Comparison of ENCODE assay signal across 18 cellular contexts in the genomic region with DNA sequence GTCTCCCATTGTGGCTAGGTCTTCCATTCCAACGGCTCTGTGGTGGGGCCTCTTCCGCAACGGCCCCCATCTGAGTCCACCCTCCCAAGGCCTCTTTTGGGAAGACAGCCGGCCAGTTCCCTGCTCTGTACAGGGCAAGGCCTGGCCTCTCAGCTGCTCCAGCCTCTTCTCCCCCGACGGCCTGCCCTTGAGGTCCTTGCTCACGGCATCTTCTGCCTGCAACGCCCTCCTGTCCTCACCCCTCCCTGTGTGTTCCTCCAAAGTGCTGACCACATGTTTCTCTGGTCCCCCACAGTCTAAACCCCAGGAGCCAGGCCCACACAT. TPM values are rescaled to one million over a fixed set of nuclear protein-coding genes. Genes with fewer than 3 reads are reported as not detected.
DNase-seq lines count a peak whose midpoint lies in the region; ATAC-seq and TF ChIP-seq lines count a peak whose summit lies in the region.
"Had no signal": no experiment of that assay in that cellular context is flagged by ENCODE, and none has a peak within 500 bp of the region (broad histone marks: within the 10 kb centered on the region; RNA-seq: fewer than 3 reads in every experiment).

No MANE protein-coding gene starts in this region.

- intact Hi-C loops in adrenal gland (cut with DNase I) (loop anchor here in 1 of 2 donors (5.0 kb wide), 1 partner anchor 115 kb away; no protein-coding TSS in a partner anchor), OCI-LY7 (cut with micrococcal nuclease; ENCODE audit: unreplicated experiment) (loop anchor here (10.0 kb wide), 1 partner anchor 202 kb away; no protein-coding TSS in a partner anchor)

- no peak for ATAC-seq in stimulated activated effector memory CD8-positive, alpha-beta T cell treated with anti-CD3 and anti-CD28 coated beads, Interleukin-12 subunit alpha, Interleukin-12 subunit beta, amount 100 ng/mL, for 72 hours
- ATAC-seq in HG03280 (IDR thresholded peaks at IDR 0.05; ENCODE audit: unreplicated experiment) = no peak
- ATAC-seq: activated CD4-positive, CD25-positive, alpha-beta regulatory T cell treated with anti-CD3 and anti-CD28 coated beads, Interleukin-2, amount 50 U/mL, for 24 hours had no signal

- no peaks in the 10 kb centered on the region for H3K9me3 Mint-ChIP-seq in HFFc6
- peaks cover 4% of the 10 kb centered on the region for H3K9me3 Mint-ChIP-seq in stimulated activated effector memory CD8-positive, alpha-beta T cell treated with anti-CD3 and anti-CD28 coated beads, Interleukin-12 subunit alpha, Interleukin-12 subunit beta, amount 100 ng/mL, for 72 hours
- H3K9me3 Mint-ChIP-seq: activated T-helper 2 cell treated with anti-CD3 and anti-CD28 coated beads, Interferon-gamma antibody, Interleukin-2, Interleukin-4, amounts not matched to agents 10 μg/mL and 5 μg/mL and 100 μg/mL, durations not matched to agents 14 hours and 24 hours and 36 hours; stimulated activated naive CD8-positive, alpha-beta T cell treated with anti-CD3 and anti-CD28 coated beads, Interleukin-15, Interleukin-2, amounts not matched to agents 100 ng/mL and 50 ng/mL, for 24 hours had no signal

- H3K27ac Mint-ChIP-seq in HFFc6 = peak overlapping the region; percentile 96
- peak overlapping the region; percentile 13 for H3K27ac Mint-ChIP-seq in stimulated activated effector memory CD8-positive, alpha-beta T cell treated with anti-CD3 and anti-CD28 coated beads, Interleukin-12 subunit alpha, Interleukin-12 subunit beta, amount 100 ng/mL, for 72 hours
- H3K27ac Mint-ChIP-seq: activated T-helper 2 cell treated with anti-CD3 and anti-CD28 coated beads, Interferon-gamma antibody, Interleukin-2, Interleukin-4, amounts not matched to agents 10 μg/mL and 5 μg/mL and 100 μg/mL, durations not matched to agents 14 hours and 24 hours and 36 hours; natural killer cell treated with Interleukin-12 subunit alpha and Interleukin-12 subunit beta and Interleukin-15 and Interleukin-18, amount 100 ng/mL, for 72 hours; stimulated activated naive CD8-positive, alpha-beta T cell treated with anti-CD3 and anti-CD28 coated beads, Interleukin-15, Interleukin-2, amounts not matched to agents 100 ng/mL and 50 ng/mL, for 24 hours had no signal

- peak overlapping the region; percentile 34; the same call in 1 of the 2 replicates for H3K4me3 Mint-ChIP-seq in HFFc6
- no peak overlapping the region for H3K4me3 Mint-ChIP-seq in stimulated activated effector memory CD8-positive, alpha-beta T cell treated with anti-CD3 and anti-CD28 coated beads, Interleukin-12 subunit alpha, Interleukin-12 subunit beta, amount 100 ng/mL, for 72 hours
- H3K4me3 Mint-ChIP-seq: natural killer cell treated with Interleukin-12 subunit alpha and Interleukin-12 subunit beta and Interleukin-15 and Interleukin-18, amount 100 ng/mL, for 72 hours; stimulated activated naive CD8-positive, alpha-beta T cell treated with anti-CD3 and anti-CD28 coated beads, Interleukin-15, Interleukin-2, amounts not matched to agents 100 ng/mL and 50 ng/mL, for 24 hours had no signal

- H2AFZ ChIP-seq in OCI-LY7 (ENCODE audit: low read length) = no peak overlapping the region

- no peak overlapping the region for H3K4me3 ChIP-seq in adrenal gland
- H3K4me3 ChIP-seq in OCI-LY7 (ENCODE audit: low read depth, low read length, poor library complexity, severe bottlenecking) = no peak overlapping the region
- H3K4me3 ChIP-seq: HAP-1, SK-N-MC had no signal

- peaks cover 79 to 80% of the 10 kb centered on the region in 2 donors for H3K4me1 ChIP-seq in adrenal gland (replicated peaks in 1 of 2)
- peaks cover 27% of the 10 kb centered on the region for H3K4me1 ChIP-seq in OCI-LY7 (ENCODE audit: insufficient read depth, low read length, poor library complexity, severe bottlenecking)

- H3K36me3 ChIP-seq in adrenal gland (replicated peaks in 1 of 2) (no peaks in the 10 kb centered on the region), OCI-LY7 (ENCODE audit: insufficient read depth, low read length) (no peaks in the 10 kb centered on the region; the same call in 1 of the 2 replicates)

- BruUV-seq in OCI-LY7 (replicated peaks; lab: Mats Ljungman, UMichigan) = no TSS peak

- peaks cover 6% of the 10 kb centered on the region for H3K36me3 Mint-ChIP-seq in HFFc6 (ENCODE audit: low read depth)
- H3K36me3 Mint-ChIP-seq in stimulated activated effector memory CD8-positive, alpha-beta T cell treated with anti-CD3 and anti-CD28 coated beads, Interleukin-12 subunit alpha, Interleukin-12 subunit beta, amount 100 ng/mL, for 72 hours = no peaks in the 10 kb centered on the region
- H3K36me3 Mint-ChIP-seq: natural killer cell treated with Interleukin-12 subunit alpha and Interleukin-12 subunit beta and Interleukin-15 and Interleukin-18, amount 100 ng/mL, for 72 hours had no signal

- TF ChIP-seq POLR2A in adrenal gland (IDR thresholded peaks at IDR 0.05) = no peak

- TF ChIP-seq CTCF in HFFc6 (IDR thresholded peaks at IDR 0.05) = no peak
- no peak for TF ChIP-seq CTCF in adrenal gland (IDR thresholded peaks at IDR 0.05)
- TF ChIP-seq CTCF in OCI-LY7 (conservative IDR thresholded peaks at IDR 0.05; ENCODE audit: low read length) = no peak

- CTCF ChIA-PET in OCI-LY7 (lab: Charles Lee; ENCODE audit: unreplicated experiment) = interaction anchor here (0.6 kb wide), 1 partner anchor 978 kb away, joined by 8 read pairs; no protein-coding TSS in a partner anchor

- H3K27ac ChIP-seq in adrenal gland = peak overlapping the region in 4 of 5 donors; percentile 61 to 94 (median 86)
- H3K27ac ChIP-seq in layer of hippocampus (ENCODE audit: low read depth, low read length) = peak overlapping the region; percentile 21
- no peak overlapping the region for H3K27ac ChIP-seq in OCI-LY7 (ENCODE audit: low read depth, low read length, poor library complexity, severe bottlenecking)
- H3K27ac ChIP-seq: SK-N-MC had no signal

- no peaks in the 10 kb centered on the region for H3K9me2 ChIP-seq in OCI-LY7 (ENCODE audit: insufficient read depth, low read length)

- H3K4me1 Mint-ChIP-seq in HFFc6 (ENCODE audit: low read depth) = peaks cover 68% of the 10 kb centered on the region
- H3K4me1 Mint-ChIP-seq in stimulated activated effector memory CD8-positive, alpha-beta T cell treated with anti-CD3 and anti-CD28 coated beads, Interleukin-12 subunit alpha, Interleukin-12 subunit beta, amount 100 ng/mL, for 72 hours = peaks cover 31% of the 10 kb centered on the region

- H4K20me1 ChIP-seq in OCI-LY7 (ENCODE audit: insufficient read depth, low read length) = peaks cover 19% of the 10 kb centered on the region

- POLR2A ChIA-PET in OCI-LY7 (lab: Charles Lee) = no interaction called here

- H3K9me3 ChIP-seq in adrenal gland (replicated peaks in 1 of 3) (no peaks in the 10 kb centered on the region), OCI-LY7 (ENCODE audit: low read length) (no peaks in the 10 kb centered on the region)
- H3K9me3 ChIP-seq: HAP-1 had no signal

- H3K27me3 ChIP-seq in adrenal gland (no peaks in the 10 kb centered on the region), layer of hippocampus (ENCODE audit: control insufficient read depth, insufficient read depth, low read length) (no peaks in the 10 kb centered on the region)

- no peak overlapping the region for H3K4me2 ChIP-seq in OCI-LY7 (ENCODE audit: low read length)

- 46 to 68% (median 54%) methylated on average over 6 to 8 of the region's 8 CpGs for WGBS in adrenal gland, 4 donors

- peaks cover 1% of the 10 kb centered on the region; the same call in 1 of the 2 replicates for H3K27me3 Mint-ChIP-seq in HFFc6 (ENCODE audit: insufficient read depth)
- H3K27me3 Mint-ChIP-seq: natural killer cell treated with Interleukin-12 subunit alpha and Interleukin-12 subunit beta and Interleukin-15 and Interleukin-18, amount 100 ng/mL, for 72 hours; stimulated activated naive CD8-positive, alpha-beta T cell treated with anti-CD3 and anti-CD28 coated beads, Interleukin-15, Interleukin-2, amounts not matched to agents 100 ng/mL and 50 ng/mL, for 24 hours had no signal

- H3K79me2 ChIP-seq in OCI-LY7 (ENCODE audit: insufficient read depth, low read depth, low read length) = no peaks in the 10 kb centered on the region

- DNase-seq in HFFc6 (no peak), adrenal gland (peak in 1 of 7 donors; percentile 36), pons (ENCODE audit: low spot score) (no peak), OCI-LY7 (ENCODE audit: low spot score) (no peak), NOMO-1 treated with DMSO at 0.1 percent for 48 hours (lab: John Stamatoyannopoulos, UW; ENCODE audit: unreplicated experiment) (no peak)
- DNase-seq in stimulated activated effector memory CD8-positive, alpha-beta T cell treated with anti-CD3 and anti-CD28 coated beads, Interleukin-12 subunit alpha, Interleukin-12 subunit beta, amount 100 ng/mL, for 72 hours (ENCODE audit: low spot score in 2 of 2) = no peak
- DNase-seq: caudate nucleus, GDM1, Karpas-422, NCI-H526 had no signal

RNA-seq across cellular contexts. Expression of gene HS6ST1, which starts 16.0 kb away (rescaled TPM):
- 10 to 100 TPM; 18.5 to 27.2 (median 24.3) TPM for total RNA-seq in HFFc6 (2021; fragmentation: NEBNext Ultra II Directional; extraction: Animal tissue kit (Norgen Biotek cat#: 25700))
- total RNA-seq in adrenal gland (100 to 1,000 TPM in 6 of 8 donors, 10 to 100 TPM in 2; 74.5 to 262 (median 149) TPM), OCI-LY7 (2022) (13.4 and 13.6 TPM in 2 replicates)
- 10 to 100 TPM; 20.5 to 40.0 (median 35.1) TPM for polyA plus RNA-seq in adrenal gland
- 12.0 and 17.6 TPM in 2 replicates for total RNA-seq in OCI-LY7 (2014; rRNA removed; shearing (Covaris generic))
